In genomic region chr13:100588350-100589177, GRCh38 we compare ENCODE assay signal across 1 cellular context.
TF ChIP-seq lines count a peak whose summit lies in the region.

TSS of gene GGACT (minus strand) at chr13:100588789. CDS start at chr13:100532591, 56,198 bp downstream.

TF ChIP-seq in HepG2, 621 proteins besides CTCF, POLR2A, EP300 and RAD21 (continued from another document and continues in another):
- TF ChIP-seq, protein P1, sequence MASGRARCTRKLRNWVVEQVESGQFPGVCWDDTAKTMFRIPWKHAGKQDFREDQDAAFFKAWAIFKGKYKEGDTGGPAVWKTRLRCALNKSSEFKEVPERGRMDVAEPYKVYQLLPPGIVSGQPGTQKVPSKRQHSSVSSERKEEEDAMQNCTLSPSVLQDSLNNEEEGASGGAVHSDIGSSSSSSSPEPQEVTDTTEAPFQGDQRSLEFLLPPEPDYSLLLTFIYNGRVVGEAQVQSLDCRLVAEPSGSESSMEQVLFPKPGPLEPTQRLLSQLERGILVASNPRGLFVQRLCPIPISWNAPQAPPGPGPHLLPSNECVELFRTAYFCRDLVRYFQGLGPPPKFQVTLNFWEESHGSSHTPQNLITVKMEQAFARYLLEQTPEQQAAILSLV (CRISPR knock-in tag; IDR thresholded peaks at IDR 0.05; ENCODE audit: borderline replicate concordance): peak; percentile 80; the same call in 1 of the 2 replicates
- TF ChIP-seq ZNF746 (CRISPR knock-in tag; IDR thresholded peaks at IDR 0.05): peak; percentile 59; the same call in 1 of the 2 replicates
- peak; percentile 29; the same call in 1 of the 2 replicates for TF ChIP-seq ZGPAT (CRISPR knock-in tag; IDR thresholded peaks at IDR 0.05)
- TF ChIP-seq ZSCAN31 (CRISPR knock-in tag; IDR thresholded peaks at IDR 0.05; ENCODE audit: low read depth): peak; percentile 81
- peak; percentile 81; the same call in 1 of the 2 replicates for TF ChIP-seq ZNF788 (CRISPR knock-in tag; IDR thresholded peaks at IDR 0.05; ENCODE audit: borderline replicate concordance)
- peak; percentile 97 for TF ChIP-seq ZNF235 (CRISPR knock-in tag; IDR thresholded peaks at IDR 0.05; ENCODE audit: borderline replicate concordance)
- TF ChIP-seq MIER2 (CRISPR knock-in tag; IDR thresholded peaks at IDR 0.05): 0 out of 2 replicates have a peak, but pooled peaks have one; percentile 52
- peak; percentile 53; the same call in 1 of the 2 replicates for TF ChIP-seq NR1H2 (CRISPR knock-in tag; IDR thresholded peaks at IDR 0.05; ENCODE audit: borderline replicate concordance, low read depth)
- peak; percentile 75; the same call in 1 of the 2 replicates for TF ChIP-seq AHR (CRISPR knock-in tag; IDR thresholded peaks at IDR 0.05)
- peak; percentile 59; the same call in 1 of the 2 replicates for TF ChIP-seq NKX3-1 (CRISPR knock-in tag; IDR thresholded peaks at IDR 0.05)
- peak; percentile 55; the same call in 1 of the 2 replicates for TF ChIP-seq ZNF605 (CRISPR knock-in tag; IDR thresholded peaks at IDR 0.05)
- TF ChIP-seq ZNF879 (CRISPR knock-in tag; IDR thresholded peaks at IDR 0.05): peak; percentile 56; the same call in 1 of the 2 replicates
- TF ChIP-seq, protein P2, sequence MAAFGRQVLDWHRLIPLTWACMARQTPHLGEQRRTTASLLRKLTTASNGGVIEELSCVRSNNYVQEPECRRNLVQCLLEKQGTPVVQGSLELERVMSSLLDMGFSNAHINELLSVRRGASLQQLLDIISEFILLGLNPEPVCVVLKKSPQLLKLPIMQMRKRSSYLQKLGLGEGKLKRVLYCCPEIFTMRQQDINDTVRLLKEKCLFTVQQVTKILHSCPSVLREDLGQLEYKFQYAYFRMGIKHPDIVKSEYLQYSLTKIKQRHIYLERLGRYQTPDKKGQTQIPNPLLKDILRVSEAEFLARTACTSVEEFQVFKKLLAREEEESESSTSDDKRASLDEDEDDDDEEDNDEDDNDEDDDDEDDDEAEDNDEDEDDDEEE (CRISPR knock-in tag; IDR thresholded peaks at IDR 0.05): peak; percentile 78; the same call in 1 of the 2 replicates
- TF ChIP-seq, protein P3, sequence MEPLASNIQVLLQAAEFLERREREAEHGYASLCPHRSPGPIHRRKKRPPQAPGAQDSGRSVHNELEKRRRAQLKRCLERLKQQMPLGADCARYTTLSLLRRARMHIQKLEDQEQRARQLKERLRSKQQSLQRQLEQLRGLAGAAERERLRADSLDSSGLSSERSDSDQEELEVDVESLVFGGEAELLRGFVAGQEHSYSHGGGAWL (CRISPR knock-in tag; IDR thresholded peaks at IDR 0.05): 0 out of 2 replicates have a peak, but pooled peaks have one; percentile 81
- TF ChIP-seq SOX5 (CRISPR knock-in tag; IDR thresholded peaks at IDR 0.05; ENCODE audit: borderline replicate concordance): no peak
- TF ChIP-seq ELF4 (CRISPR knock-in tag; IDR thresholded peaks at IDR 0.05; ENCODE audit: borderline replicate concordance): no peak
- TF ChIP-seq ELF3 (CRISPR knock-in tag; IDR thresholded peaks at IDR 0.05): peak; percentile 69; the same call in 1 of the 2 replicates
- TF ChIP-seq ARHGAP35 (CRISPR knock-in tag; IDR thresholded peaks at IDR 0.05; ENCODE audit: borderline replicate concordance): peak; percentile 55; the same call in 1 of the 2 replicates
- TF ChIP-seq BRCA1 (CRISPR knock-in tag; IDR thresholded peaks at IDR 0.05): 0 out of 2 replicates have a peak, but pooled peaks have one; percentile 22
- 0 out of 2 replicates have a peak, but pooled peaks have one; percentile 38 for TF ChIP-seq ZMYM2 (CRISPR knock-in tag; IDR thresholded peaks at IDR 0.05)
- TF ChIP-seq ZNF615 (CRISPR knock-in tag; IDR thresholded peaks at IDR 0.05; ENCODE audit: borderline replicate concordance): no peak
- TF ChIP-seq TMF1 (CRISPR knock-in tag; IDR thresholded peaks at IDR 0.05; ENCODE audit: low read depth): peak; percentile 88; the same call in 1 of the 2 replicates
- TF ChIP-seq TSC22D2 (CRISPR knock-in tag; IDR thresholded peaks at IDR 0.05; ENCODE audit: borderline replicate concordance): peak; percentile 95; the same call in 1 of the 2 replicates
- TF ChIP-seq KLF15 (CRISPR knock-in tag; IDR thresholded peaks at IDR 0.05; ENCODE audit: borderline replicate concordance): 0 out of 2 replicates have a peak, but pooled peaks have one; percentile 1
- TF ChIP-seq HNF1B (CRISPR knock-in tag; IDR thresholded peaks at IDR 0.05): no peak
- TF ChIP-seq, protein P4, sequence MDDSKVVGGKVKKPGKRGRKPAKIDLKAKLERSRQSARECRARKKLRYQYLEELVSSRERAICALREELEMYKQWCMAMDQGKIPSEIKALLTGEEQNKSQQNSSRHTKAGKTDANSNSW (CRISPR knock-in tag; IDR thresholded peaks at IDR 0.05; ENCODE audit: borderline replicate concordance): 0 out of 2 replicates have a peak, but pooled peaks have one; percentile 44
- peak; percentile 25; the same call in 1 of the 2 replicates for TF ChIP-seq ZNF780A (CRISPR knock-in tag; IDR thresholded peaks at IDR 0.05)
- peak; percentile 70; the same call in 1 of the 2 replicates for TF ChIP-seq ZBTB7B (CRISPR knock-in tag; IDR thresholded peaks at IDR 0.05)
- TF ChIP-seq ZNF724P (CRISPR knock-in tag; IDR thresholded peaks at IDR 0.05; ENCODE audit: borderline replicate concordance): peak; percentile 83
- peak; percentile 86 for TF ChIP-seq HES4 (CRISPR knock-in tag; IDR thresholded peaks at IDR 0.05; ENCODE audit: borderline replicate concordance)
- peak; percentile 28; the same call in 1 of the 2 replicates for TF ChIP-seq GFI1 (CRISPR knock-in tag; IDR thresholded peaks at IDR 0.05; ENCODE audit: borderline replicate concordance)
- peak; percentile 95 for TF ChIP-seq EEA1 (CRISPR knock-in tag; IDR thresholded peaks at IDR 0.05; ENCODE audit: borderline replicate concordance)
- TF ChIP-seq ZNF337 (CRISPR knock-in tag; IDR thresholded peaks at IDR 0.05; ENCODE audit: borderline replicate concordance, low read depth): no peak
- TF ChIP-seq, protein P5, sequence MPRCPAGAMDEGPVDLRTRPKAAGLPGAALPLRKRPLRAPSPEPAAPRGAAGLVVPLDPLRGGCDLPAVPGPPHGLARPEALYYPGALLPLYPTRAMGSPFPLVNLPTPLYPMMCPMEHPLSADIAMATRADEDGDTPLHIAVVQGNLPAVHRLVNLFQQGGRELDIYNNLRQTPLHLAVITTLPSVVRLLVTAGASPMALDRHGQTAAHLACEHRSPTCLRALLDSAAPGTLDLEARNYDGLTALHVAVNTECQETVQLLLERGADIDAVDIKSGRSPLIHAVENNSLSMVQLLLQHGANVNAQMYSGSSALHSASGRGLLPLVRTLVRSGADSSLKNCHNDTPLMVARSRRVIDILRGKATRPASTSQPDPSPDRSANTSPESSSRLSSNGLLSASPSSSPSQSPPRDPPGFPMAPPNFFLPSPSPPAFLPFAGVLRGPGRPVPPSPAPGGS (CRISPR knock-in tag; IDR thresholded peaks at IDR 0.05): peak; percentile 88; the same call in 1 of the 2 replicates
- peak; percentile 80; the same call in 1 of the 2 replicates for TF ChIP-seq ZNF639 (CRISPR knock-in tag; conservative IDR thresholded peaks at IDR 0.05)
- TF ChIP-seq PHF8 (CRISPR knock-in tag; IDR thresholded peaks at IDR 0.05): peak; percentile 52
- TF ChIP-seq, protein P6, sequence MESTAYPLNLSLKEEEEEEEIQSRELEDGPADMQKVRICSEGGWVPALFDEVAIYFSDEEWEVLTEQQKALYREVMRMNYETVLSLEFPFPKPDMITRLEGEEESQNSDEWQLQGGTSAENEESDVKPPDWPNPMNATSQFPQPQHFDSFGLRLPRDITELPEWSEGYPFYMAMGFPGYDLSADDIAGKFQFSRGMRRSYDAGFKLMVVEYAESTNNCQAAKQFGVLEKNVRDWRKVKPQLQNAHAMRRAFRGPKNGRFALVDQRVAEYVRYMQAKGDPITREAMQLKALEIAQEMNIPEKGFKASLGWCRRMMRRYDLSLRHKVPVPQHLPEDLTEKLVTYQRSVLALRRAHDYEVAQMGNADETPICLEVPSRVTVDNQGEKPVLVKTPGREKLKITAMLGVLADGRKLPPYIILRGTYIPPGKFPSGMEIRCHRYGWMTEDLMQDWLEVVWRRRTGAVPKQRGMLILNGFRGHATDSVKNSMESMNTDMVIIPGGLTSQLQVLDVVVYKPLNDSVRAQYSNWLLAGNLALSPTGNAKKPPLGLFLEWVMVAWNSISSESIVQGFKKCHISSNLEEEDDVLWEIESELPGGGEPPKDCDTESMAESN (CRISPR knock-in tag; conservative IDR thresholded peaks at IDR 0.05): peak; percentile 94
- TF ChIP-seq PHF21A (CRISPR knock-in tag; IDR thresholded peaks at IDR 0.05): peak; percentile 27; the same call in 1 of the 2 replicates
- no peak for TF ChIP-seq SIN3A (IDR thresholded peaks at IDR 0.05; ENCODE audit: borderline replicate concordance, low read depth, low read length)
- TF ChIP-seq ZFP82 (CRISPR knock-in tag; IDR thresholded peaks at IDR 0.05; ENCODE audit: borderline replicate concordance): peak; percentile 89; the same call in 1 of the 2 replicates
- TF ChIP-seq, protein P7, sequence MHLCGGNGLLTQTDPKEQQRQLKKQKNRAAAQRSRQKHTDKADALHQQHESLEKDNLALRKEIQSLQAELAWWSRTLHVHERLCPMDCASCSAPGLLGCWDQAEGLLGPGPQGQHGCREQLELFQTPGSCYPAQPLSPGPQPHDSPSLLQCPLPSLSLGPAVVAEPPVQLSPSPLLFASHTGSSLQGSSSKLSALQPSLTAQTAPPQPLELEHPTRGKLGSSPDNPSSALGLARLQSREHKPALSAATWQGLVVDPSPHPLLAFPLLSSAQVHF (CRISPR knock-in tag; IDR thresholded peaks at IDR 0.05): peak; percentile 43; the same call in 1 of the 2 replicates
- TF ChIP-seq CAMTA2 (CRISPR knock-in tag; IDR thresholded peaks at IDR 0.05; ENCODE audit: borderline replicate concordance): peak; percentile 50
- TF ChIP-seq SALL1 (CRISPR knock-in tag; IDR thresholded peaks at IDR 0.05): peak; percentile 90
- TF ChIP-seq RARG (CRISPR knock-in tag; IDR thresholded peaks at IDR 0.05; ENCODE audit: low read depth): no peak
- peak; percentile 88 for TF ChIP-seq NFKB2 (CRISPR knock-in tag; IDR thresholded peaks at IDR 0.05; ENCODE audit: borderline replicate concordance)
- no peak for TF ChIP-seq GATA4 (IDR thresholded peaks at IDR 0.05; ENCODE audit: borderline replicate concordance, low read depth)
- no peak for TF ChIP-seq PAWR (CRISPR knock-in tag; IDR thresholded peaks at IDR 0.05; ENCODE audit: borderline replicate concordance)
- TF ChIP-seq ZNF790 (CRISPR knock-in tag; IDR thresholded peaks at IDR 0.05; ENCODE audit: borderline replicate concordance): peak; percentile 60; the same call in 1 of the 2 replicates
- peak; percentile 66; the same call in 1 of the 2 replicates for TF ChIP-seq POGZ (CRISPR knock-in tag; IDR thresholded peaks at IDR 0.05)
- peak; percentile 97; the same call in 1 of the 2 replicates for TF ChIP-seq KDM5B (CRISPR knock-in tag; IDR thresholded peaks at IDR 0.05; ENCODE audit: borderline replicate concordance)
- peak; percentile 85 for TF ChIP-seq ZXDC (CRISPR knock-in tag; IDR thresholded peaks at IDR 0.05)
- TF ChIP-seq ZFX (CRISPR knock-in tag; IDR thresholded peaks at IDR 0.05; ENCODE audit: low read depth): peak; percentile 82
- TF ChIP-seq SP4 (CRISPR knock-in tag; IDR thresholded peaks at IDR 0.05): peak; percentile 50; the same call in 1 of the 2 replicates
- TF ChIP-seq ZBTB7A (CRISPR knock-in tag; IDR thresholded peaks at IDR 0.05): peak; percentile 35; the same call in 1 of the 2 replicates
